Comparison of ENCODE assay signal across 9 cellular contexts in the genomic region with DNA sequence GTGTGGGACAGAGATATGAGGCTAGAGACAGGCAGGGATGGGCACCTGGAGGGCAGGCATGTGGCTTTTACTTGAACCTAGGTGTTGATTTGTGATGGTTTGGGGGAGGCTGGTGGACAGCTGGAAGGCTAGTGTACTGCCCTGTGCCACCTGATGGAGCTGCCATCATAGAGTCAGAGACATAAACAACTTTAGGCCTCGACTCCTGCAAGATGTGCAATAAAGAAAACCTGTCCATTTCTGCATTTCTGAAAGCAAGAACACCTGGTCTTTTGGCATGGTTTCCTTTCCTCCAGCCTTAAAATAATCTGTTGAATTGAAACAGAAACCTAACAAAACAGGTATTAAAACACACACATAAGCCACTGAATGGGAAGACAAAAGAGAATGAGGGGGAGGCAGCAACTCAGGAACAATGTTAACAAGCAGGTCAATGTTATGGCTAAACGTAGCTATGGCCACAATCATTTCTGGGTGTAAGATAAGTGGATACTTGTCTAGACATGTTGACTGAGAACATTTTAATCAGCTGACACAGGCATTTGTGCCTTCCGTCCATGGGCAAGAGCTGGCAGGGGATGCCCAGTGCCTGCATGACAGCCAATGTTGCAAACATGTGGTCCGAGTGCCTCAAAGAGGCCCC.
A peak's percentile ranks its signal among the peaks of the same experiment; 100 is the strongest.
DNase-seq lines count a peak whose midpoint lies in the region; ATAC-seq and TF ChIP-seq lines count a peak whose summit lies in the region.
"Had no signal": no experiment of that assay in that cellular context is flagged by ENCODE, and none has a peak within 500 bp of the region (broad histone marks: within the 10 kb centered on the region; RNA-seq: fewer than 3 reads in every experiment).

No MANE protein-coding gene starts in this region.

- H3K4me1 ChIP-seq in CD4-positive, alpha-beta memory T cell (ENCODE audit: insufficient read depth, low read length) = no peaks in the 10 kb centered on the region
- no peaks in the 10 kb centered on the region for H3K4me1 ChIP-seq in hepatocyte (ENCODE audit: insufficient read depth)

- H2AFZ ChIP-seq in hepatocyte = no peak overlapping the region

- no peaks in the 10 kb centered on the region for H3K9me2 ChIP-seq in hepatocyte (replicated peaks; ENCODE audit: insufficient read depth)

- H3K4me3 ChIP-seq in fibroblast of pulmonary artery (replicated peaks; ENCODE audit: low read depth, low read length) (no peak overlapping the region), hepatocyte (no peak overlapping the region)
- H3K4me3 ChIP-seq in CD4-positive, alpha-beta memory T cell (ENCODE audit: low read length in 2 of 2) = no peak overlapping the region
- H3K4me3 ChIP-seq: thyroid gland had no signal

- WGBS in hepatocyte (ENCODE audit: low lambda C conversion rate, missing lambda C conversion rate) = 59% methylated on average over 4 of the region's 4 CpGs

- no peaks in the 10 kb centered on the region for H3K9me3 Mint-ChIP-seq in CD4-positive, alpha-beta memory T cell
- no peaks in the 10 kb centered on the region for H3K9me3 Mint-ChIP-seq in activated naive CD4-positive, alpha-beta T cell treated with anti-CD3 and anti-CD28 coated beads, Interleukin-2, amount 50 U/mL, for 72 hours

- intact Hi-C loops in CD4-positive, alpha-beta memory T cell (cut with micrococcal nuclease) = no loop called here

- ATAC-seq in GM18499 (IDR thresholded peaks at IDR 0.05; ENCODE audit: insufficient read depth, unreplicated experiment) (peak; percentile 69), GM21786 (IDR thresholded peaks at IDR 0.05; ENCODE audit: unreplicated experiment) (peak; percentile 77)
- no peak for ATAC-seq in activated naive CD4-positive, alpha-beta T cell treated with anti-CD3 and anti-CD28 coated beads, Interleukin-2, amount 50 U/mL, for 72 hours

- DNase-seq in NCI-H1105 (lab: John Stamatoyannopoulos, UW) = peak; percentile 71
- DNase-seq in fibroblast of pulmonary artery (ENCODE audit: low read depth) = peak; percentile 89
- DNase-seq in retina = no peak
- DNase-seq in CD4-positive, alpha-beta memory T cell = no peak
- DNase-seq in hepatocyte (ENCODE audit: low spot score) = no peak
- DNase-seq in activated naive CD4-positive, alpha-beta T cell treated with anti-CD3 and anti-CD28 coated beads, Interleukin-2, amount 50 U/mL, for 72 hours (ENCODE audit: low spot score in 2 of 2) = no peak

- no peaks in the 10 kb centered on the region for H3K79me2 ChIP-seq in hepatocyte

- no peak overlapping the region for H3K4me2 ChIP-seq in hepatocyte

- no peak overlapping the region for H3K27ac ChIP-seq in CD4-positive, alpha-beta memory T cell (ENCODE audit: low read depth, low read length)
- H3K27ac ChIP-seq in hepatocyte = no peak overlapping the region
- H3K27ac ChIP-seq: thyroid gland had no signal

- H3K27me3 Mint-ChIP-seq in CD4-positive, alpha-beta memory T cell = no peaks in the 10 kb centered on the region

- POLR2A ChIA-PET in CD4-positive, alpha-beta memory T cell (lab: Charles Lee; ENCODE audit: partially characterized antibody) = no interaction called here

- no peaks in the 10 kb centered on the region for H3K27me3 ChIP-seq in CD4-positive, alpha-beta memory T cell (ENCODE audit: insufficient read depth, low read length)
- no peaks in the 10 kb centered on the region for H3K27me3 ChIP-seq in hepatocyte
- H3K27me3 ChIP-seq: thyroid gland had no signal

- H3K36me3 Mint-ChIP-seq in CD4-positive, alpha-beta memory T cell = peaks cover 6 to 9% of the 10 kb centered on the region in 2 donors
- H3K36me3 Mint-ChIP-seq in activated naive CD4-positive, alpha-beta T cell treated with anti-CD3 and anti-CD28 coated beads, Interleukin-2, amount 50 U/mL, for 72 hours = peaks cover 0 to 4% of the 10 kb centered on the region in 2 donors

- CTCF ChIA-PET in CD4-positive, alpha-beta memory T cell (lab: Charles Lee; ENCODE audit: partially characterized antibody) = no interaction called here

- H3K27ac Mint-ChIP-seq in CD4-positive, alpha-beta memory T cell = no peak overlapping the region
- peak overlapping the region in 1 of 2 donors; percentile 65 for H3K27ac Mint-ChIP-seq in activated naive CD4-positive, alpha-beta T cell treated with anti-CD3 and anti-CD28 coated beads, Interleukin-2, amount 50 U/mL, for 72 hours

- no peaks in the 10 kb centered on the region for H3K4me1 Mint-ChIP-seq in CD4-positive, alpha-beta memory T cell

- H3K36me3 ChIP-seq in CD4-positive, alpha-beta memory T cell (ENCODE audit: insufficient read depth, low read length) = no peaks in the 10 kb centered on the region
- no peaks in the 10 kb centered on the region for H3K36me3 ChIP-seq in hepatocyte (replicated peaks; ENCODE audit: insufficient read depth, low read depth)

- H3K9me3 ChIP-seq in CD4-positive, alpha-beta memory T cell (ENCODE audit: control insufficient read depth in 1 of 2, low read length in 2 of 2) = no peaks in the 10 kb centered on the region
- no peaks in the 10 kb centered on the region for H3K9me3 ChIP-seq in hepatocyte (ENCODE audit: low read depth)
- H3K9me3 ChIP-seq: thyroid gland had no signal

- H3K4me3 Mint-ChIP-seq in CD4-positive, alpha-beta memory T cell = no peak overlapping the region

- no peaks in the 10 kb centered on the region for H4K20me1 ChIP-seq in hepatocyte (ENCODE audit: insufficient read depth, poor library complexity, severe bottlenecking)

- TF ChIP-seq CTCF in fibroblast of pulmonary artery (IDR thresholded peaks at IDR 0.05; ENCODE audit: low read length, missing control alignments) (no peak), hepatocyte (IDR thresholded peaks at IDR 0.05; ENCODE audit: poor library complexity) (no peak)

Comparison
In these comparisons a context has a peak if more than half of its experiments do, and no peak if none do; other contexts are left out.
1. ATAC-seq: peak in GM18499 (single experiment) and GM21786 (single experiment); none in activated naive CD4-positive, alpha-beta T cell treated with anti-CD3 and anti-CD28 coated beads, Interleukin-2, amount 50 U/mL, for 72 hours (0 of 2).
2. DNase-seq: peak in NCI-H1105 (single experiment) and fibroblast of pulmonary artery (single experiment); none in retina (single experiment), CD4-positive, alpha-beta memory T cell (0 of 5), hepatocyte (single experiment) and activated naive CD4-positive, alpha-beta T cell treated with anti-CD3 and anti-CD28 coated beads, Interleukin-2, amount 50 U/mL, for 72 hours (0 of 2).